In genomic region chr12:94145231-94145979, GRCh38 we compare ENCODE assay signal across 9 cellular contexts. TPM values are rescaled to one million over a fixed set of nuclear protein-coding genes. Genes with fewer than 3 reads are reported as not detected.
DNase-seq lines count a peak whose midpoint lies in the region; ATAC-seq, FAIRE-seq and TF ChIP-seq lines count a peak whose summit lies in the region.
"Had no signal": no experiment of that assay in that cellular context is flagged by ENCODE, and none has a peak within 500 bp of the region (broad histone marks: within the 10 kb centered on the region; RNA-seq: fewer than 3 reads in every experiment).

No MANE protein-coding gene starts in this region.

- no peak overlapping the region for H3K27ac ChIP-seq in ascending aorta

- peaks cover 9 to 11% of the 10 kb centered on the region in 2 donors for H3K4me1 ChIP-seq in ascending aorta

- FAIRE-seq in D721Med (lab: Jason Lieb, UNC) (no peak), GM12891 (lab: Jason Lieb, UNC) (no peak)

- DNase-seq in D721Med (ENCODE audit: insufficient read length, low spot score) (no peak), HuH-7.5 (ENCODE audit: low spot score) (peak; percentile 59), ascending aorta (ENCODE audit: low spot score in 2 of 2) (no peak), myocyte (ENCODE audit: low read depth) (peak; percentile 44), ureter (ENCODE audit: low spot score) (no peak), GM12891 (ENCODE audit: insufficient read length, low spot score) (no peak), left ventricle myocardium superior (no peak)
- DNase-seq: activated T-cell treated with anti-CD3 and anti-CD28 coated beads, Interleukin-2, amount 50 U/mL, for 4 hours had no signal

- ATAC-seq in GM21390 (IDR thresholded peaks at IDR 0.05; ENCODE audit: unreplicated experiment) = no peak
- no peak for ATAC-seq in left ventricle myocardium superior
- ATAC-seq: activated T-cell treated with anti-CD3 and anti-CD28 coated beads, Interleukin-2, amount 50 U/mL, for 4 hours had no signal

- H3K36me3 ChIP-seq in ascending aorta = no peaks in the 10 kb centered on the region

- TF ChIP-seq POLR2A in GM12891 (IDR thresholded peaks at IDR 0.05; ENCODE audit: low read depth, low read length) = no peak

- no peaks in the 10 kb centered on the region for H3K9me3 ChIP-seq in ascending aorta

- TF ChIP-seq CTCF in D721Med (IDR thresholded peaks at IDR 0.05; ENCODE audit: insufficient read depth, missing control alignments) (peak; percentile 26), ascending aorta (IDR thresholded peaks at IDR 0.05) (peak in 2 of 3 experiments; percentile 21 to 38)

- no peaks in the 10 kb centered on the region for H3K27me3 ChIP-seq in ascending aorta

- no peak overlapping the region for H3K4me3 ChIP-seq in ascending aorta

- intact Hi-C loops in ascending aorta (cut with DNase I) (no loop called here), left ventricle myocardium superior (cut with micrococcal nuclease) (no loop called here)

TF ChIP-seq in GM12891, 5 proteins besides CTCF, POLR2A, EP300 and RAD21:
- TF ChIP-seq TAF1 (IDR thresholded peaks at IDR 0.05; ENCODE audit: low read depth, low read length) = no peak
- TF ChIP-seq POU2F2 (IDR thresholded peaks at IDR 0.05; ENCODE audit: low read depth, low read length) = no peak
- no peak for TF ChIP-seq SPI1 (IDR thresholded peaks at IDR 0.05; ENCODE audit: low read depth, low read length)
- TF ChIP-seq PAX5 (IDR thresholded peaks at IDR 0.05; ENCODE audit: insufficient read depth, low read length, severe bottlenecking) = no peak
- no peak for TF ChIP-seq POLR2AphosphoS5 (IDR thresholded peaks at IDR 0.05; ENCODE audit: low read depth, low read length)

RNA-seq across cellular contexts. Expression of gene PLXNC1, which starts 3.0 kb away (rescaled TPM):
- total RNA-seq in ascending aorta (1.8 TPM), myocyte (0.37 and 1.2 TPM in 2 replicates), ureter (10.3 TPM), left ventricle myocardium superior (4.4 TPM)
- polyA plus RNA-seq in myocyte (2012) = 0.25 TPM
- 9.9 TPM for polyA plus RNA-seq in GM12891 (2012; ENCODE audit: low read depth, missing spikeins)

Comparison
In these comparisons a context has a peak if more than half of its experiments do, and no peak if none do; other contexts are left out.
1. DNase-seq: peak in HuH-7.5 (single experiment) and myocyte (single experiment); none in D721Med (single experiment), ascending aorta (0 of 2), ureter (single experiment), GM12891 (single experiment) and left ventricle myocardium superior (single experiment).